In the genomic region with DNA sequence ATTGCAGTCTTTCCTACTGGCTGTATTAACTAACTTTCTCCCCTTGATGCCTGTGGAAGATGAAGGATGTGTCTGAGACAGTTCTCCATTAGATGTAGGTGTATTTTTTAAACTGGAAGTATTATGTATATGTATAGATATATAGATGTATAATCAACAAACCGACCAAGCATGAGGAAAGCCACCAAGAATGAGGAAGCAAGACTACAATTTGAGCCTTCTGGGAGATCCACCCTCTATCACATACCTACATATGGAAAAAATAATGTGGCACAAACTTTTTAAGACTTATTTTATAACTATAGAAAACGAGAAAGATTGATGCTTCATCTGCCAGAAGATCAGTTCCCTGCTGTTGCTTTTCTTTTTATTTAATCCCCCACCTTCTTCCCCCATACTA, we compare ENCODE assay signal across 29 cellular contexts.
"Had no signal": no experiment of that assay in that cellular context is flagged by ENCODE, and none has a peak within 500 bp of the region (broad histone marks: within the 10 kb centered on the region; RNA-seq: fewer than 3 reads in every experiment).

No MANE protein-coding gene starts in this region.

- H3K4me3 ChIP-seq: gastroesophageal sphincter, heart left ventricle, hepatocyte, lung, mucosa of descending colon, right lobe of liver, suprapubic skin, vagina had no signal

- ATAC-seq: esophagus mucosa; foreskin keratinocyte; gastroesophageal sphincter; heart left ventricle; left lobe of liver; mucosa of descending colon; natural killer cell treated with Interleukin-12 subunit alpha and Interleukin-12 subunit beta and Interleukin-15 and Interleukin-18, amount 100 ng/mL, for 72 hours; right lobe of liver; stimulated activated naive CD8-positive, alpha-beta T cell treated with anti-CD3 and anti-CD28 coated beads, Interleukin-15, amount 100 ng/mL, for 72 hours had no signal

- H3K27me3 Mint-ChIP-seq: natural killer cell treated with Interleukin-12 subunit alpha and Interleukin-12 subunit beta and Interleukin-15 and Interleukin-18, amount 100 ng/mL, for 72 hours; stimulated activated naive CD8-positive, alpha-beta T cell treated with anti-CD3 and anti-CD28 coated beads, Interleukin-15, amount 100 ng/mL, for 72 hours had no signal

- H3K27ac ChIP-seq: epithelial cell of prostate, foreskin keratinocyte, gastroesophageal sphincter, heart left ventricle, hepatocyte, neutrophil, parathyroid adenoma, right lobe of liver, suprapubic skin, vagina had no signal

- H3K36me3 Mint-ChIP-seq: memory B cell; naive B cell; natural killer cell treated with Interleukin-12 subunit alpha and Interleukin-12 subunit beta and Interleukin-15 and Interleukin-18, amount 100 ng/mL, for 72 hours had no signal

- DNase-seq: effector CD8-positive, alpha-beta T cell; endodermal cell; foreskin keratinocyte; heart left ventricle; kidney; mucosa of descending colon; naive B cell; right lobe of liver; small intestine; stimulated activated CD4-positive, alpha-beta T cell treated with anti-CD3 and anti-CD28 coated beads, Interleukin-15, amount 100 ng/mL, for 24 hours; stimulated activated CD4-positive, alpha-beta T cell treated with anti-CD3 and anti-CD28 coated beads, Interleukin-2, amount 100 ng/mL, for 48 hours; stimulated activated naive CD4-positive, alpha-beta T cell; stimulated activated naive CD8-positive, alpha-beta T cell treated with anti-CD3 and anti-CD28 coated beads, Interleukin-15, amount 100 ng/mL, for 72 hours; trophoblast cell had no signal

- H3K27ac Mint-ChIP-seq: dendritic cell treated with granulocyte-macrophage colony-stimulating factor and Interleukin-4, amounts not matched to agents 40 ng/mL and 50 ng/mL, for 4 days; endodermal cell; memory B cell; natural killer cell treated with Interleukin-12 subunit alpha and Interleukin-12 subunit beta and Interleukin-15 and Interleukin-18, amount 100 ng/mL, for 72 hours; progenitor cell of endocrine pancreas; stimulated activated naive CD8-positive, alpha-beta T cell treated with anti-CD3 and anti-CD28 coated beads, Interleukin-15, amount 100 ng/mL, for 72 hours had no signal

- H3K36me3 ChIP-seq: gastroesophageal sphincter, heart left ventricle, neutrophil, right lobe of liver, suprapubic skin, vagina had no signal

- H3K9me3 Mint-ChIP-seq: dendritic cell treated with granulocyte-macrophage colony-stimulating factor and Interleukin-4, amounts not matched to agents 40 ng/mL and 50 ng/mL, for 4 days; endodermal cell; memory B cell; neural crest cell had no signal

- H3K27me3 ChIP-seq: foreskin keratinocyte, gastroesophageal sphincter, heart left ventricle, neutrophil, right lobe of liver, suprapubic skin, vagina had no signal

- H3K4me3 Mint-ChIP-seq: dendritic cell treated with granulocyte-macrophage colony-stimulating factor and Interleukin-4, amounts not matched to agents 40 ng/mL and 50 ng/mL, for 4 days; endodermal cell; memory B cell; naive B cell; natural killer cell treated with Interleukin-12 subunit alpha and Interleukin-12 subunit beta and Interleukin-15 and Interleukin-18, amount 100 ng/mL, for 72 hours; neural crest cell; stimulated activated naive CD8-positive, alpha-beta T cell treated with anti-CD3 and anti-CD28 coated beads, Interleukin-15, amount 100 ng/mL, for 72 hours had no signal

- H3K4me1 Mint-ChIP-seq: memory B cell; neural crest cell; stimulated activated naive CD8-positive, alpha-beta T cell treated with anti-CD3 and anti-CD28 coated beads, Interleukin-15, amount 100 ng/mL, for 72 hours had no signal
